8 cellular contexts compared by ENCODE assay signal in the genomic region with DNA sequence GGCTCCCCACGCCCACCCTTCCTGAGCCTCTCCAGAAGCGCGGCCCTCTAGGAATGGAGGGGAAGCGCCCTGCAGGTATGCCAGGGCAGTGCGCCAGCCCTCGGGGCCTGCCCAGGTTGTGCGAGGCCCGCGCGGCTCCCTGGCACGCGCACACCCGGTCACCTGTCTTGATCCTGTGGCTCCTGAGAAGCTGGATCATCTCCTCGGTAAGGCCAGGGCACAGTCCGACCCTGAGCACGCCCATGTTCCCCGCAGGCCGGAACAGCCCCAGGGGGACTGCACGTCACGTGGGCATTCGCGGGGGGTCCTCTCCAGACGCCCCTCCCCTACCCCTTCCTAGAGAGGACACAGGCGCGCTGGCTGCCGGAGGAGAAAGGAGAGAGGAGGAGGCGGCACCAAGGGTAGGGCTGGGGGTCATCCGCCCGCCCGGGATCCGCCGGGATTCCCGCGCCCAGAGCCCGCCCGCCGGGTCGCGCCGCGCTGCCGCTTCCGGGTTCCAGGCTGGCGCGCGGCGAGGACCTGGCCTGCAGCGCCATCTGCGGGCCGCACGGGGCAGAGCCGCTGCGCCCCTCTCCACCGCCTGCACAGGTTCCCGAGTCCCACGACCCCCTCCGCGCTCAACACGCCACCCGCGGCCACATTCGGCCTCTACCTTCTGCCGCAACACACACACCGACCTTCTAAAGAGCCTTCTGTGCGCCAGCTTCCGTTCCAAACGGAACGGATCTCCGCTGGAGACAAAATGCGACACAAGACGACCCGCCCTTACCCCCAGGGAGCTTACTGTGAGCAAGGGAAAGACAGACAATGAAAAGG. TPM values are rescaled to one million over a fixed set of nuclear protein-coding genes. Genes with fewer than 3 reads are reported as not detected.
DNase-seq lines count a peak whose midpoint lies in the region; ATAC-seq, FAIRE-seq and TF ChIP-seq lines count a peak whose summit lies in the region.

A gene (minus strand): TSS at position 491 of the 816 bp plus-strand sequence. CDS start 247 bp downstream, at position 244.

- H3K9me3 ChIP-seq in CD4-positive, alpha-beta memory T cell (ENCODE audit: control insufficient read depth in 1 of 2, low read length in 2 of 2), result no peaks in the 10 kb centered on the region
- H3K9me3 ChIP-seq in HUES48 (ENCODE audit: control insufficient read depth, insufficient read depth, low read length) (no peaks in the 10 kb centered on the region), NT2/D1 (ENCODE audit: insufficient read depth, low read length) (no peaks in the 10 kb centered on the region), endothelial cell of umbilical vein (replicated peaks; ENCODE audit: control insufficient read depth, insufficient read depth, low read length) (no peaks in the 10 kb centered on the region)

- peak; percentile 65 for TF ChIP-seq POLR2A in endothelial cell of umbilical vein (IDR thresholded peaks at IDR 0.05; ENCODE audit: low read depth, low read length)

- peaks cover 5% of the 10 kb centered on the region for H3K79me2 ChIP-seq in endothelial cell of umbilical vein (ENCODE audit: control insufficient read depth, insufficient read depth, low read length)

- peak within 1 kb of the TSS; percentile 80 for H3K27ac ChIP-seq in CD4-positive, alpha-beta memory T cell (ENCODE audit: low read depth, low read length)
- peak within 1 kb of the TSS; percentile 87 for H3K27ac ChIP-seq in HUES48 (ENCODE audit: low read depth, low read length)
- peak within 1 kb of the TSS; percentile 56 for H3K27ac ChIP-seq in endothelial cell of umbilical vein (ENCODE audit: insufficient read depth, low read depth, low read length)

- TSS peak; percentile 48 for BruUV-seq in endothelial cell of umbilical vein (replicated peaks; lab: Mats Ljungman, UMichigan)

- intact Hi-C loops in CD4-positive, alpha-beta memory T cell (cut with micrococcal nuclease), result loop anchor here (1.0 to 5.0 kb wide), 7 partner anchors 30 to 699 kb away; a partner anchor contains a TSS
- intact Hi-C loops in endothelial cell of umbilical vein (cut with micrococcal nuclease), result loop anchor here (1.0 to 2.0 kb wide), 7 partner anchors 30 to 699 kb away; a partner anchor contains a TSS

- H3K27me3 Mint-ChIP-seq in CD4-positive, alpha-beta memory T cell, result peaks cover 0 to 1% of the 10 kb centered on the region in 2 donors
- peaks cover 14% of the 10 kb centered on the region for H3K27me3 Mint-ChIP-seq in mesothelial cell of epicardium (ENCODE audit: low read depth)

- peaks cover 24 to 45% (median 32%) of the 10 kb centered on the region in 4 donors for H3K4me1 Mint-ChIP-seq in CD4-positive, alpha-beta memory T cell
- H3K4me1 Mint-ChIP-seq in mesothelial cell of epicardium, result peaks cover 15% of the 10 kb centered on the region

- peaks cover 24% of the 10 kb centered on the region for H3K4me1 ChIP-seq in CD4-positive, alpha-beta memory T cell (ENCODE audit: insufficient read depth, low read length)
- H3K4me1 ChIP-seq in HUES48 (ENCODE audit: control insufficient read depth, insufficient read depth, low read length), result 0 out of 2 replicates have a peak, but pooled peaks cover 7% of the 10 kb centered on the region
- H3K4me1 ChIP-seq in NT2/D1 (ENCODE audit: insufficient read depth, insufficient read length), result peaks cover 6% of the 10 kb centered on the region
- H3K4me1 ChIP-seq in endothelial cell of umbilical vein (ENCODE audit: control insufficient read depth, extremely low read depth, insufficient read depth, low read length), result peaks cover 13% of the 10 kb centered on the region

- peak within 1 kb of the TSS; percentile 85 to 98 (median 94) for H3K27ac Mint-ChIP-seq in CD4-positive, alpha-beta memory T cell
- peak within 1 kb of the TSS; percentile 82 for H3K27ac Mint-ChIP-seq in mesothelial cell of epicardium

- peak within 1 kb of the TSS; percentile 67 to 98 for H3K4me3 ChIP-seq in CD4-positive, alpha-beta memory T cell (ENCODE audit: low read length in 2 of 2)
- H3K4me3 ChIP-seq in HUES48 (ENCODE audit: low read depth, low read length), result peak within 1 kb of the TSS; percentile 69
- peak within 1 kb of the TSS; percentile 71 for H3K4me3 ChIP-seq in NT2/D1 (ENCODE audit: insufficient read length, low read depth)
- peak within 1 kb of the TSS; percentile 39 to 83 (median 45) for H3K4me3 ChIP-seq in endothelial cell of umbilical vein (replicated peaks in 1 of 3; ENCODE audit: insufficient read depth in 1 of 3, low read depth in 1 of 3, low read length in 3 of 3)

- dilution Hi-C loops in endothelial cell of umbilical vein (cut with MboI; ENCODE audit: extremely low pct_ligation_motif_present, low sequenced_read_pairs), result loop anchor here (25.0 kb wide), 1 partner anchor 132 kb away; a partner anchor contains a TSS

- peak within 1 kb of the TSS; percentile 90 to 98 (median 94) for H3K4me3 Mint-ChIP-seq in CD4-positive, alpha-beta memory T cell
- H3K4me3 Mint-ChIP-seq in mesothelial cell of epicardium, result peak within 1 kb of the TSS; percentile 87

- H3K9ac ChIP-seq in HUES48 (ENCODE audit: low read depth, low read length), result peak within 1 kb of the TSS; percentile 62
- H3K9ac ChIP-seq in NT2/D1 (ENCODE audit: insufficient read length, low read depth), result peak within 1 kb of the TSS; percentile 80
- H3K9ac ChIP-seq in endothelial cell of umbilical vein (replicated peaks; ENCODE audit: extremely low read depth, insufficient read depth, low read length), result peak within 1 kb of the TSS; percentile 84

- no peaks in the 10 kb centered on the region for H3K27me3 ChIP-seq in CD4-positive, alpha-beta memory T cell (ENCODE audit: insufficient read depth, low read length)
- H3K27me3 ChIP-seq in HUES48 (ENCODE audit: control insufficient read depth, insufficient read depth, low read length) (no peaks in the 10 kb centered on the region), NT2/D1 (ENCODE audit: insufficient read depth, insufficient read length) (peaks cover 16% of the 10 kb centered on the region), endothelial cell of umbilical vein (ENCODE audit: control insufficient read depth in 2 of 2, insufficient read depth in 2 of 2, low read length in 2 of 2) (no peaks in the 10 kb centered on the region)

- peaks cover 14 to 20% of the 10 kb centered on the region in 2 donors for H3K36me3 Mint-ChIP-seq in CD4-positive, alpha-beta memory T cell
- H3K36me3 Mint-ChIP-seq in mesothelial cell of epicardium, result peaks cover 8% of the 10 kb centered on the region

- peak within 1 kb of the TSS; percentile 71 for H3K4me2 ChIP-seq in endothelial cell of umbilical vein (ENCODE audit: insufficient read depth, low read length)

- no peaks in the 10 kb centered on the region for H3K9me3 Mint-ChIP-seq in CD4-positive, alpha-beta memory T cell
- no peaks in the 10 kb centered on the region for H3K9me3 Mint-ChIP-seq in mesothelial cell of epicardium

- H3K9me1 ChIP-seq in endothelial cell of umbilical vein (replicated peaks; ENCODE audit: control insufficient read depth, extremely low read depth, insufficient read depth, low read length), result no peaks in the 10 kb centered on the region

- H2AFZ ChIP-seq in endothelial cell of umbilical vein (ENCODE audit: low read depth, low read length), result peak within 1 kb of the TSS; percentile 95

- no peaks in the 10 kb centered on the region for H4K20me1 ChIP-seq in endothelial cell of umbilical vein (replicated peaks; ENCODE audit: control insufficient read depth, extremely low read depth, insufficient read depth, low read length)

- H3K36me3 ChIP-seq in CD4-positive, alpha-beta memory T cell (ENCODE audit: insufficient read depth, low read length), result no peaks in the 10 kb centered on the region
- no peaks in the 10 kb centered on the region for H3K36me3 ChIP-seq in HUES48 (ENCODE audit: control insufficient read depth, insufficient read depth, low read length)
- H3K36me3 ChIP-seq in NT2/D1 (ENCODE audit: insufficient read depth, insufficient read length, low read length), result peaks cover 21% of the 10 kb centered on the region
- no peaks in the 10 kb centered on the region for H3K36me3 ChIP-seq in endothelial cell of umbilical vein (ENCODE audit: control insufficient read depth in 2 of 2, extremely low read depth in 1 of 2, insufficient read depth in 2 of 2, low read length in 2 of 2)

- peak; percentile 72 to 86 (median 81) for DNase-seq in CD4-positive, alpha-beta memory T cell
- DNase-seq in NT2/D1 (ENCODE audit: low read depth, low spot score) (peak; percentile 38), endothelial cell of umbilical vein (ENCODE audit: low read depth, low spot score) (peak; percentile 75), mesothelial cell of epicardium (ENCODE audit: low spot score in 2 of 2, unreplicated experiment in 2 of 2) (peak; percentile 72 to 88)
- peak; percentile 12 for DNase-seq in activated CD8-positive, alpha-beta memory T cell treated with anti-CD3 and anti-CD28 coated beads, Interleukin-2, amount 50 U/mL, for 24 hours (ENCODE audit: extremely low read depth)
- DNase-seq in stimulated activated CD8-positive, alpha-beta memory T cell treated with anti-CD3 and anti-CD28 coated beads, Interleukin-15, amount 100 ng/mL, for 48 hours (ENCODE audit: low read depth in 2 of 2), result peak; percentile 72 to 73

- POLR2A ChIA-PET in CD4-positive, alpha-beta memory T cell (lab: Charles Lee; ENCODE audit: partially characterized antibody), result interaction anchor here (0.5 to 2.7 kb wide), 25 partner anchors 9 to 699 kb away, joined by 3 to 21 read pairs (median 5); a partner anchor contains a TSS
- POLR2A ChIA-PET in endothelial cell of umbilical vein (lab: Charles Lee), result interaction anchor here (1.0 to 1.2 kb wide), 2 partner anchors 139 to 735 kb away, joined by 3 read pairs; a partner anchor contains a TSS

- CTCF ChIA-PET in CD4-positive, alpha-beta memory T cell (lab: Charles Lee; ENCODE audit: partially characterized antibody), result interaction anchor here (0.6 to 4.3 kb wide), 40 partner anchors 8 to 919 kb away, joined by 3 to 96 read pairs (median 4); a partner anchor contains a TSS
- CTCF ChIA-PET in endothelial cell of umbilical vein (lab: Charles Lee), result interaction anchor here (0.6 to 6.0 kb wide), 22 partner anchors 11 to 707 kb away, joined by 3 to 100 read pairs (median 6); no protein-coding TSS in a partner anchor

- peak; percentile 66 for FAIRE-seq in endothelial cell of umbilical vein (lab: Jason Lieb, UNC)

- TF ChIP-seq CTCF in endothelial cell of umbilical vein (IDR thresholded peaks at IDR 0.05; ENCODE audit: extremely low read depth in 1 of 2, insufficient read depth in 1 of 2, low read depth in 1 of 2, low read length in 2 of 2) (peak; percentile 89 to 95), mesothelial cell of epicardium (IDR thresholded peaks at IDR 0.05; ENCODE audit: unreplicated experiment) (peak; percentile 92)

- peak; percentile 51 for ATAC-seq in GM19468 (IDR thresholded peaks at IDR 0.05; ENCODE audit: extremely low read depth, unreplicated experiment)

RNA-seq across cellular contexts. Expression of the gene that starts here (rescaled TPM):
- total RNA-seq in CD4-positive, alpha-beta memory T cell, result 10 to 100 TPM; 21.5 to 29.2 TPM
- polyA plus RNA-seq in CD4-positive, alpha-beta memory T cell, result 10 to 100 TPM in 1 of 2 donors, 1 to 10 TPM in 1; 6.1 to 12.0 TPM
- total RNA-seq in endothelial cell of umbilical vein (19.6 and 27.9 TPM in 2 replicates), mesothelial cell of epicardium (12.0 to 17.2 TPM (median 14.8 TPM) in 3 replicates)
- 14.9 and 15.5 TPM in 2 replicates for polyA plus RNA-seq in endothelial cell of umbilical vein
- polyA plus RNA-seq in endothelial cell of umbilical vein (2011; cell fraction: cytosol; rRNA removed), result 13.5 and 14.2 TPM in 2 replicates
- polyA plus RNA-seq in endothelial cell of umbilical vein (2011; cell fraction: nucleus; rRNA removed), result 17.4 and 18.1 TPM in 2 replicates
- 16.6 and 18.2 TPM in 2 replicates for polyA plus RNA-seq in endothelial cell of umbilical vein (2012)
- polyA minus RNA-seq in endothelial cell of umbilical vein, result 21.2 and 24.0 TPM in 2 replicates
- 9.7 TPM for polyA minus RNA-seq in endothelial cell of umbilical vein (2011; cell fraction: cytosol; rRNA and poly(A)+ RNA removed)
- 14.4 and 15.5 TPM in 2 replicates for polyA minus RNA-seq in endothelial cell of umbilical vein (2011; cell fraction: nucleus; rRNA and poly(A)+ RNA removed)

Comparison
In these comparisons a context has a peak if more than half of its experiments do, and no peak if none do; other contexts are left out.
1. Peak in every context shown above with its lines: DNase-seq, ATAC-seq, H3K4me3 ChIP-seq and H3K27ac ChIP-seq.
2. DNase-seq: peak in every context shown above with its lines; median percentile 81 in CD4-positive, alpha-beta memory T cell; 80 in mesothelial cell of epicardium; 75 in endothelial cell of umbilical vein; 72 in stimulated activated CD8-positive, alpha-beta memory T cell treated with anti-CD3 and anti-CD28 coated beads, Interleukin-15, amount 100 ng/mL, for 48 hours; 38 in NT2/D1; 12 in activated CD8-positive, alpha-beta memory T cell treated with anti-CD3 and anti-CD28 coated beads, Interleukin-2, amount 50 U/mL, for 24 hours.